Comparison of ENCODE assay signal across 25 cellular contexts in genomic region chr5:42361321-42361688, GRCh38.
"Had no signal": no experiment of that assay in that cellular context is flagged by ENCODE, and none has a peak within 500 bp of the region (broad histone marks: within the 10 kb centered on the region; RNA-seq: fewer than 3 reads in every experiment).

No MANE protein-coding gene starts in this region.

- H3K4me3 Mint-ChIP-seq: activated CD4-positive, alpha-beta T cell treated with anti-CD3 and anti-CD28 coated beads for 36 hours; activated naive CD8-positive, alpha-beta T cell; activated T-cell treated with anti-CD3 and anti-CD28 coated beads, Interleukin-2, amount 50 U/mL, for 72 hours; effector memory CD8-positive, alpha-beta T cell; natural killer cell had no signal

- H3K4me1 Mint-ChIP-seq: activated CD4-positive, alpha-beta T cell treated with anti-CD3 and anti-CD28 coated beads for 36 hours; natural killer cell had no signal

- DNase-seq: activated CD4-positive, alpha-beta T cell treated with anti-CD3 and anti-CD28 coated beads for 36 hours; activated CD4-positive, CD25-positive, alpha-beta regulatory T cell; activated naive CD4-positive, alpha-beta T cell treated with Interleukin-2 at 50 U/mL for 16 hours; activated T-cell treated with anti-CD3 and anti-CD28 coated beads for 4 hours; activated T-cell treated with anti-CD3 and anti-CD28 coated beads, Interleukin-2, amount 50 U/mL, for 72 hours; anterior cingulate cortex; body of pancreas; effector memory CD8-positive, alpha-beta T cell; foreskin melanocyte; left lung; lower lobe of right lung; mesenchymal stem cell; natural killer cell; posterior cingulate gyrus; right cardiac atrium; spleen; stimulated activated naive CD4-positive, alpha-beta T cell treated with Interleukin-2 at 50 U/mL for 16 hours; T-helper 2 cell; testis; trophoblast cell; uterus had no signal

- FAIRE-seq: islet of Langerhans had no signal

- H3K27ac ChIP-seq: body of pancreas, coronary artery, left lung, lower lobe of right lung, spleen, testis, uterus had no signal

- H3K27me3 Mint-ChIP-seq: activated naive CD8-positive, alpha-beta T cell; effector memory CD8-positive, alpha-beta T cell had no signal

- H3K27ac Mint-ChIP-seq: activated CD4-positive, alpha-beta T cell treated with anti-CD3 and anti-CD28 coated beads for 36 hours; activated naive CD8-positive, alpha-beta T cell; activated T-cell treated with anti-CD3 and anti-CD28 coated beads, Interleukin-2, amount 50 U/mL, for 72 hours; effector memory CD8-positive, alpha-beta T cell; natural killer cell had no signal

- H3K36me3 Mint-ChIP-seq: activated naive CD8-positive, alpha-beta T cell; natural killer cell had no signal

- H3K9me3 ChIP-seq: body of pancreas, lower lobe of right lung, testis, uterus had no signal

- H3K36me3 ChIP-seq: left lung, lower lobe of right lung, spleen, uterus had no signal

- H3K4me3 ChIP-seq: body of pancreas, coronary artery, left lung, lower lobe of right lung, spleen, testis, uterus had no signal

- H3K27me3 ChIP-seq: body of pancreas, left lung, spleen, testis, uterus had no signal

- ATAC-seq: activated CD4-positive, alpha-beta T cell treated with anti-CD3 and anti-CD28 coated beads for 36 hours; activated T-cell treated with anti-CD3 and anti-CD28 coated beads, Interleukin-2, amount 50 U/mL, for 72 hours; body of pancreas; effector memory CD8-positive, alpha-beta T cell; esophagus mucosa; left lung; lower lobe of right lung; natural killer cell; right cardiac atrium had no signal

- H3K4me1 ChIP-seq: body of pancreas, left lung, lower lobe of right lung, spleen, testis, uterus had no signal

- H3K9me3 Mint-ChIP-seq: activated T-cell treated with anti-CD3 and anti-CD28 coated beads, Interleukin-2, amount 50 U/mL, for 72 hours; effector memory CD8-positive, alpha-beta T cell had no signal
